In genomic region chr6:10412948-10413849, GRCh38 we compare ENCODE assay signal across 8 cellular contexts. TPM values are rescaled to one million over a fixed set of nuclear protein-coding genes. Genes with fewer than 3 reads are reported as not detected.
DNase-seq lines count a peak whose midpoint lies in the region; FAIRE-seq and TF ChIP-seq lines count a peak whose summit lies in the region.

No MANE protein-coding gene starts in this region.

- H3K27me3 ChIP-seq in H7 (ENCODE audit: control insufficient read depth, insufficient read depth, low read length) (peaks cover 98% of the 10 kb centered on the region), endothelial cell of umbilical vein (ENCODE audit: control insufficient read depth in 2 of 2, insufficient read depth in 2 of 2, low read length in 2 of 2) (peaks cover 79 to 97% of the 10 kb centered on the region in 2 experiments), neutrophil (peaks cover 100% of the 10 kb centered on the region)

- POLR2A ChIA-PET in endothelial cell of umbilical vein (lab: Charles Lee): no interaction called here

- peaks cover 21% of the 10 kb centered on the region for H3K4me1 ChIP-seq in ES-I3 (ENCODE audit: insufficient read depth, low read length)
- peaks cover 9% of the 10 kb centered on the region for H3K4me1 ChIP-seq in endothelial cell of umbilical vein (ENCODE audit: control insufficient read depth, extremely low read depth, insufficient read depth, low read length)
- H3K4me1 ChIP-seq in neutrophil (ENCODE audit: control insufficient read depth in 1 of 2, insufficient read depth in 1 of 2, low read depth in 1 of 2, low read length in 1 of 2): peaks cover 33 to 47% of the 10 kb centered on the region in 2 experiments

- H3K4me3 ChIP-seq in H7 (ENCODE audit: insufficient read depth, low read depth, low read length) (peak overlapping the region; percentile 37), endothelial cell of umbilical vein (replicated peaks in 1 of 3; ENCODE audit: insufficient read depth in 1 of 3, low read depth in 1 of 3, low read length in 3 of 3) (peak overlapping the region in 1 of 3 experiments; percentile 50), neutrophil (ENCODE audit: low read depth in 1 of 2, low read length in 1 of 2) (peak overlapping the region; percentile 62 to 68)

- H3K36me3 ChIP-seq in ES-I3 (ENCODE audit: insufficient read depth, low read length): no peaks in the 10 kb centered on the region
- H3K36me3 ChIP-seq in H7 (replicated peaks; ENCODE audit: control insufficient read depth, insufficient read depth, low read length): no peaks in the 10 kb centered on the region
- H3K36me3 ChIP-seq in endothelial cell of umbilical vein (ENCODE audit: control insufficient read depth in 2 of 2, extremely low read depth in 1 of 2, insufficient read depth in 2 of 2, low read length in 2 of 2): no peaks in the 10 kb centered on the region
- no peaks in the 10 kb centered on the region for H3K36me3 ChIP-seq in neutrophil

- FAIRE-seq in endothelial cell of umbilical vein (lab: Jason Lieb, UNC): no peak

- peak overlapping the region; percentile 38; the same call in 1 of the 2 replicates for H3K9ac ChIP-seq in ES-I3 (ENCODE audit: low read depth, low read length)
- no peak overlapping the region for H3K9ac ChIP-seq in endothelial cell of umbilical vein (replicated peaks; ENCODE audit: extremely low read depth, insufficient read depth, low read length)

- TF ChIP-seq CTCF in endothelial cell of umbilical vein (IDR thresholded peaks at IDR 0.05; ENCODE audit: extremely low read depth in 1 of 2, insufficient read depth in 1 of 2, low read depth in 1 of 2, low read length in 2 of 2) (no peak), neutrophil (IDR thresholded peaks at IDR 0.05) (no peak)

- BruUV-seq in endothelial cell of umbilical vein (replicated peaks; lab: Mats Ljungman, UMichigan): no TSS peak

- CTCF ChIA-PET in endothelial cell of umbilical vein (lab: Charles Lee): interaction anchor here (0.9 to 2.8 kb wide), 6 partner anchors 11 to 1430 kb away, joined by 3 to 22 read pairs (median 4); no protein-coding TSS in a partner anchor

- H3K9me1 ChIP-seq in endothelial cell of umbilical vein (replicated peaks; ENCODE audit: control insufficient read depth, extremely low read depth, insufficient read depth, low read length): no peaks in the 10 kb centered on the region

- peak overlapping the region; percentile 49 for H3K4me2 ChIP-seq in endothelial cell of umbilical vein (ENCODE audit: insufficient read depth, low read length)

- no peak for TF ChIP-seq POLR2A in endothelial cell of umbilical vein (IDR thresholded peaks at IDR 0.05; ENCODE audit: low read depth, low read length)

- no peak overlapping the region for H2AFZ ChIP-seq in endothelial cell of umbilical vein (ENCODE audit: low read depth, low read length)

- dilution Hi-C loops in endothelial cell of umbilical vein (cut with MboI; ENCODE audit: extremely low pct_ligation_motif_present, low sequenced_read_pairs): no loop called here

- no peaks in the 10 kb centered on the region for H4K20me1 ChIP-seq in endothelial cell of umbilical vein (replicated peaks; ENCODE audit: control insufficient read depth, extremely low read depth, insufficient read depth, low read length)

- H3K27ac ChIP-seq in endothelial cell of umbilical vein (ENCODE audit: insufficient read depth, low read depth, low read length) (no peak overlapping the region), neutrophil (no peak overlapping the region)

- intact Hi-C loops in endothelial cell of umbilical vein (cut with micrococcal nuclease): no loop called here

- DNase-seq in H7: peak; percentile 59
- peak; percentile 71 for DNase-seq in NCI-H69 (lab: John Stamatoyannopoulos, UW)
- no peak for DNase-seq in endothelial cell of umbilical vein (ENCODE audit: low read depth, low spot score)
- no peak for DNase-seq in Kasumi-1 (lab: John Stamatoyannopoulos, UW)
- no peak for DNase-seq in stimulated activated CD8-positive, alpha-beta memory T cell treated with anti-CD3 and anti-CD28 coated beads, Interleukin-4, amount 100 ng/mL, for 48 hours
- DNase-seq in NCI-H187 treated with DMSO at 0.1 percent for 48 hours (lab: John Stamatoyannopoulos, UW): no peak

- no peaks in the 10 kb centered on the region for H3K9me3 ChIP-seq in ES-I3 (ENCODE audit: control insufficient read depth, insufficient read depth, low read length)
- H3K9me3 ChIP-seq in endothelial cell of umbilical vein (replicated peaks; ENCODE audit: control insufficient read depth, insufficient read depth, low read length): no peaks in the 10 kb centered on the region
- peaks cover 26% of the 10 kb centered on the region for H3K9me3 ChIP-seq in neutrophil

- no peaks in the 10 kb centered on the region for H3K79me2 ChIP-seq in endothelial cell of umbilical vein (ENCODE audit: control insufficient read depth, insufficient read depth, low read length)

TF ChIP-seq in endothelial cell of umbilical vein, 7 proteins besides CTCF, POLR2A, EP300 and RAD21:
- TF ChIP-seq EZH2 (IDR thresholded peaks at IDR 0.05; ENCODE audit: borderline replicate concordance, low read depth, low read length, severe bottlenecking): peak; percentile 96
- TF ChIP-seq MYC (IDR thresholded peaks at IDR 0.05; ENCODE audit: low read depth, low read length): no peak

RNA-seq across cellular contexts. Expression of gene TFAP2A, which starts 1.7 kb away (rescaled TPM):
- total RNA-seq in H7 (2014; rRNA removed; shearing (Covaris generic)): not detected in 2 replicates
- total RNA-seq in endothelial cell of umbilical vein: not detected in 2 replicates
- 0.06 and 0.11 TPM in 2 replicates for polyA plus RNA-seq in endothelial cell of umbilical vein
- polyA plus RNA-seq in endothelial cell of umbilical vein (2011; cell fraction: cytosol; rRNA removed): 0.10 and 0.23 TPM in 2 replicates
- 0.43 and 0.57 TPM in 2 replicates for polyA plus RNA-seq in endothelial cell of umbilical vein (2011; cell fraction: nucleus; rRNA removed)
- polyA plus RNA-seq in endothelial cell of umbilical vein (2012): 0.31 TPM in 1 of 2 replicates, not detected in the other
- not detected in 2 replicates for polyA minus RNA-seq in endothelial cell of umbilical vein
- polyA minus RNA-seq in endothelial cell of umbilical vein (2011; cell fraction: cytosol; rRNA and poly(A)+ RNA removed): 57.2 TPM
- 0.82 and 0.87 TPM in 2 replicates for polyA minus RNA-seq in endothelial cell of umbilical vein (2011; cell fraction: nucleus; rRNA and poly(A)+ RNA removed)

Comparison
In these comparisons a context has a peak if more than half of its experiments do, and no peak if none do; other contexts are left out.
1. DNase-seq: peak in H7 (single experiment) and NCI-H69 (single experiment); none in endothelial cell of umbilical vein (single experiment), Kasumi-1 (0 of 2), stimulated activated CD8-positive, alpha-beta memory T cell treated with anti-CD3 and anti-CD28 coated beads, Interleukin-4, amount 100 ng/mL, for 48 hours (single experiment) and NCI-H187 treated with DMSO at 0.1 percent for 48 hours (single experiment).